17 cellular contexts compared by ENCODE assay signal in the genomic region with DNA sequence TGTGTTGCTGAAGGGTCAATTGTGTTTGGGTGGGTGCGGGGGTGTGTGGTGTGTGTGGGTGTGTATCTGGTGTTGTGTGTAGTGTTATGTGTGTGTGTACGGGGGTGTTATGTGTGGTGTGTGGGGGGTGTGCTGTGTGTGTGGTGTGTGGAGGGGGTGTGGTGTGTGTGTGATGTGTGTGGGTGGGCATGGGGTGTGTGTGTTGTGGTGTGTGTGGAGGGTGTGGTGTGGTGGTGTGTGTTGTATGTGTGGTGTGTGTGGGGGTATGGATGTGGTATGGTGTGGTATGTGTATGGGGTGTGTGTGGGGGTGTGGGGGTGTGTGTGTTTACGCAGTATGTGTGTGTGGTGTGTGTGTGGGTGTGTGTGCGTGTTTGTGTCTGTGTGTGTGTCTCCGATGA.
DNase-seq lines count a peak whose midpoint lies in the region; ATAC-seq, FAIRE-seq and TF ChIP-seq lines count a peak whose summit lies in the region.
"Had no signal": no experiment of that assay in that cellular context is flagged by ENCODE, and none has a peak within 500 bp of the region (broad histone marks: within the 10 kb centered on the region; RNA-seq: fewer than 3 reads in every experiment).

No MANE protein-coding gene starts in this region.

- no peak for FAIRE-seq in H1 (lab: Jason Lieb, UNC)

- no peak overlapping the region for H3K23ac ChIP-seq in H1 (ENCODE audit: insufficient read length)

- H3K27ac ChIP-seq in H1 (ENCODE audit: low read depth, low read length) (no peak overlapping the region), upper lobe of right lung (no peak overlapping the region), adrenal gland (no peak overlapping the region)
- H3K27ac ChIP-seq: 22Rv1; BLaER1 treated with 17β-estradiol and CSF1 and Interleukin-3, amounts not matched to agents 10 nM and 100 nM had no signal

- H3K18ac ChIP-seq in H1 (ENCODE audit: extremely low read depth, low read length): no peak overlapping the region

- H3K36me3 ChIP-seq in H1 (ENCODE audit: control insufficient read depth in 2 of 4, insufficient read depth in 4 of 4, low read length in 3 of 4) (no peaks in the 10 kb centered on the region), upper lobe of right lung (no peaks in the 10 kb centered on the region), adrenal gland (replicated peaks in 1 of 2) (no peaks in the 10 kb centered on the region)
- H3K36me3 ChIP-seq: BLaER1 treated with 17β-estradiol and CSF1 and Interleukin-3, amounts not matched to agents 10 nM and 100 nM had no signal

- no peak overlapping the region for H3K4me3 Mint-ChIP-seq in stimulated activated naive CD8-positive, alpha-beta T cell treated with anti-CD3 and anti-CD28 coated beads, Interleukin-15, amount 100 ng/mL, for 72 hours
- H3K4me3 Mint-ChIP-seq: B cell; CD8-positive, alpha-beta T cell; H9; IgD-negative memory B cell had no signal

- H3K4me1 ChIP-seq in H1 (replicated peaks in 1 of 4; ENCODE audit: control insufficient read depth in 3 of 4, insufficient read depth in 4 of 4, low read length in 3 of 4) (peaks cover 0 to 1% (median 0%) of the 10 kb centered on the region in 4 experiments; a peak in 1 of 7 replicates), upper lobe of right lung (no peaks in the 10 kb centered on the region), adrenal gland (replicated peaks in 1 of 2) (no peaks in the 10 kb centered on the region)
- H3K4me1 ChIP-seq: BLaER1 treated with 17β-estradiol and CSF1 and Interleukin-3, amounts not matched to agents 10 nM and 100 nM had no signal

- peaks cover 0 to 3% of the 10 kb centered on the region in 2 experiments for H4K20me1 ChIP-seq in H1 (replicated peaks in 1 of 2; ENCODE audit: control insufficient read depth in 1 of 2, insufficient read depth in 2 of 2, low read length in 2 of 2)
- H4K20me1 ChIP-seq: BLaER1 treated with 17β-estradiol and CSF1 and Interleukin-3, amounts not matched to agents 10 nM and 100 nM had no signal

- TF ChIP-seq EP300 in H1 (IDR thresholded peaks at IDR 0.05; ENCODE audit: borderline replicate concordance in 1 of 2, low read depth in 2 of 2, low read length in 2 of 2): no peak

- ATAC-seq in stimulated activated naive CD8-positive, alpha-beta T cell treated with anti-CD3 and anti-CD28 coated beads, Interleukin-15, amount 100 ng/mL, for 72 hours: peak; percentile 43
- ATAC-seq in stimulated activated naive CD8-positive, alpha-beta T cell treated with anti-CD3 and anti-CD28 coated beads, Interleukin-15, Interleukin-2, amounts not matched to agents 100 U/mL and 50 U/mL, for 24 hours: no peak
- ATAC-seq in upper lobe of right lung (peak; percentile 13), left cardiac atrium (no peak)
- ATAC-seq: CD8-positive, alpha-beta T cell had no signal

- H3K4me1 Mint-ChIP-seq in stimulated activated naive CD8-positive, alpha-beta T cell treated with anti-CD3 and anti-CD28 coated beads, Interleukin-15, amount 100 ng/mL, for 72 hours: no peaks in the 10 kb centered on the region
- H3K4me1 Mint-ChIP-seq: B cell, IgD-negative memory B cell had no signal

- no peak overlapping the region for H3K27ac Mint-ChIP-seq in stimulated activated naive CD8-positive, alpha-beta T cell treated with anti-CD3 and anti-CD28 coated beads, Interleukin-15, amount 100 ng/mL, for 72 hours
- H3K27ac Mint-ChIP-seq: B cell; CD8-positive, alpha-beta T cell; H9; IgD-negative memory B cell had no signal

- H4K5ac ChIP-seq in H1 (ENCODE audit: insufficient read length, low read depth, low read length): no peak overlapping the region

- H2BK20ac ChIP-seq in H1 (ENCODE audit: low read length): no peak overlapping the region

- TF ChIP-seq POLR2A in H1 (IDR thresholded peaks at IDR 0.05; ENCODE audit: control extremely low read depth in 1 of 2, low read depth in 2 of 2, low read length in 2 of 2) (no peak), adrenal gland (IDR thresholded peaks at IDR 0.05) (no peak)

- CTCF ChIA-PET in H1 (lab: Charles Lee; ENCODE audit: partially characterized antibody): no interaction called here

- peaks cover 4% of the 10 kb centered on the region; the same call in 1 of the 2 replicates for H3K23me2 ChIP-seq in H1 (ENCODE audit: low read depth, low read length)

- H4K8ac ChIP-seq in H1 (ENCODE audit: extremely low read depth, insufficient read depth, low read length): no peak overlapping the region

- no peaks in the 10 kb centered on the region for H3K79me2 ChIP-seq in H1 (ENCODE audit: control insufficient read depth in 1 of 2, insufficient read depth in 2 of 2, low read length in 2 of 2)

- no peak overlapping the region for H4K91ac ChIP-seq in H1 (replicated peaks; ENCODE audit: insufficient read length, low read length)

- no peak overlapping the region for H2AFZ ChIP-seq in H1 (ENCODE audit: low read length)

- H2AK5ac ChIP-seq in H1 (ENCODE audit: low read depth, low read length): no peak overlapping the region

- POLR2A ChIA-PET in H1 (lab: Charles Lee; ENCODE audit: partially characterized antibody): no interaction called here

- DNase-seq in stimulated activated naive CD8-positive, alpha-beta T cell treated with anti-CD3 and anti-CD28 coated beads, Interleukin-15, amount 100 ng/mL, for 72 hours: no peak
- DNase-seq in stimulated activated naive CD8-positive, alpha-beta T cell treated with anti-CD3 and anti-CD28 coated beads, Interleukin-15, Interleukin-2, amounts not matched to agents 100 U/mL and 50 U/mL, for 24 hours: no peak
- DNase-seq in H1 (ENCODE audit: low read depth in 1 of 2, low spot score in 2 of 2): no peak
- no peak for DNase-seq in upper lobe of right lung
- no peak for DNase-seq in left cardiac atrium
- DNase-seq in HuH-7 (ENCODE audit: low spot score): no peak
- DNase-seq in adrenal gland: no peak
- DNase-seq: Calu3; CD8-positive, alpha-beta T cell; DMS79 treated with DMSO at 0.1 percent for 48 hours; GF-D8; GOT3; H9 had no signal

- no peaks in the 10 kb centered on the region for H3K9me3 Mint-ChIP-seq in stimulated activated naive CD8-positive, alpha-beta T cell treated with anti-CD3 and anti-CD28 coated beads, Interleukin-15, amount 100 ng/mL, for 72 hours
- H3K9me3 Mint-ChIP-seq: CD8-positive, alpha-beta T cell; H9; IgD-negative memory B cell had no signal

- TF ChIP-seq CTCF in H1 (IDR thresholded peaks at IDR 0.05; ENCODE audit: control extremely low read depth in 1 of 3, insufficient read depth in 1 of 3, low read depth in 1 of 3, low read length in 3 of 3): no peak
- TF ChIP-seq CTCF in upper lobe of right lung (IDR thresholded peaks at IDR 0.05): no peak
- no peak for TF ChIP-seq CTCF in adrenal gland (IDR thresholded peaks at IDR 0.05)

- no peak overlapping the region; the same call in 1 of the 2 replicates for H2BK15ac ChIP-seq in H1 (ENCODE audit: low read length)

- H3K9me3 ChIP-seq in H1 (ENCODE audit: insufficient read depth in 2 of 2, low read depth in 1 of 2, low read length in 1 of 2): no peaks in the 10 kb centered on the region
- no peaks in the 10 kb centered on the region for H3K9me3 ChIP-seq in upper lobe of right lung
- no peaks in the 10 kb centered on the region for H3K9me3 ChIP-seq in adrenal gland (replicated peaks in 1 of 3)
- H3K9me3 ChIP-seq: BLaER1 treated with 17β-estradiol and CSF1 and Interleukin-3, amounts not matched to agents 10 nM and 100 nM had no signal

- H3K27me3 Mint-ChIP-seq in stimulated activated naive CD8-positive, alpha-beta T cell treated with anti-CD3 and anti-CD28 coated beads, Interleukin-15, amount 100 ng/mL, for 72 hours: peaks cover 10% of the 10 kb centered on the region

- no peak overlapping the region for H3K9ac ChIP-seq in H1 (replicated peaks in 1 of 4; ENCODE audit: extremely low read depth in 1 of 4, low read depth in 3 of 4, low read length in 3 of 4)
- H3K9ac ChIP-seq: BLaER1 treated with 17β-estradiol and CSF1 and Interleukin-3, amounts not matched to agents 10 nM and 100 nM had no signal

- 91 to 100% methylated on average over 1 to 5 of the region's 5 CpGs for WGBS in H1 (ENCODE audit: extremely low coverage in 1 of 2, insufficient coverage in 1 of 2, insufficient read length in 1 of 2, insufficient replicate concordance in 2 of 2, low coverage in 1 of 2, low lambda C conversion rate in 2 of 2, missing lambda C conversion rate in 1 of 2), 2 experiments
- 90 to 91% (median 90%) methylated on average over 5 of the region's 5 CpGs for WGBS in adrenal gland, 4 donors

- intact Hi-C loops in upper lobe of right lung (cut with DNase I) (no loop called here), left cardiac atrium (cut with DNase I) (no loop called here), adrenal gland (cut with DNase I) (no loop called here)

- H3K4me2 ChIP-seq in H1 (ENCODE audit: insufficient read depth in 1 of 2, low read depth in 2 of 2, low read length in 2 of 2): no peak overlapping the region
- H3K4me2 ChIP-seq: BLaER1 treated with 17β-estradiol and CSF1 and Interleukin-3, amounts not matched to agents 10 nM and 100 nM had no signal

- no peak overlapping the region for H2BK12ac ChIP-seq in H1 (ENCODE audit: low read depth, low read length)

- no peak overlapping the region for H2BK120ac ChIP-seq in H1 (replicated peaks; ENCODE audit: low read depth, low read length)

- no peak overlapping the region; the same call in 1 of the 2 replicates for H2BK5ac ChIP-seq in H1 (ENCODE audit: low read depth, low read length)

- no peak overlapping the region for H3K4me3 ChIP-seq in H1 (ENCODE audit: extremely low read depth in 1 of 4, insufficient read depth in 2 of 4, low read depth in 3 of 4, low read length in 4 of 4)
- H3K4me3 ChIP-seq in upper lobe of right lung: no peak overlapping the region
- no peak overlapping the region for H3K4me3 ChIP-seq in adrenal gland
- H3K4me3 ChIP-seq: BLaER1 treated with 17β-estradiol and CSF1 and Interleukin-3, amounts not matched to agents 10 nM and 100 nM had no signal

- H3K4ac ChIP-seq in H1 (replicated peaks; ENCODE audit: insufficient read length, low read depth, low read length): no peak overlapping the region

- no peak for TF ChIP-seq RAD21 in H1 (IDR thresholded peaks at IDR 0.05 in 1 of 2, conservative IDR thresholded peaks at IDR 0.05 in 1 of 2; ENCODE audit: low read depth in 2 of 2, low read length in 2 of 2)

- H3K79me1 ChIP-seq in H1 (ENCODE audit: low read depth, low read length): no peaks in the 10 kb centered on the region

- H3K56ac ChIP-seq in H1 (replicated peaks; ENCODE audit: insufficient read length, low read depth, low read length): peak overlapping the region; percentile 46

- no peaks in the 10 kb centered on the region for H3K27me3 ChIP-seq in H1 (replicated peaks in 1 of 4; ENCODE audit: control insufficient read depth in 3 of 4, extremely low read depth in 1 of 4, insufficient read depth in 3 of 4, low read length in 3 of 4)
- H3K27me3 ChIP-seq in upper lobe of right lung: no peaks in the 10 kb centered on the region
- peaks cover 3% of the 10 kb centered on the region for H3K27me3 ChIP-seq in adrenal gland
- H3K27me3 ChIP-seq: BLaER1 treated with 17β-estradiol and CSF1 and Interleukin-3, amounts not matched to agents 10 nM and 100 nM had no signal

- no peak overlapping the region for H3K14ac ChIP-seq in H1 (ENCODE audit: insufficient read length)

TF ChIP-seq in H1, 55 proteins besides CTCF, POLR2A, EP300 and RAD21 (continues in another document):
- TF ChIP-seq CHD1 (IDR thresholded peaks at IDR 0.05; ENCODE audit: low read depth, low read length) (no peak), JUND (IDR thresholded peaks at IDR 0.05; ENCODE audit: low read length) (no peak)

Comparison
In these comparisons a context has a peak if more than half of its experiments do, and no peak if none do; other contexts are left out.
1. ATAC-seq: peak in stimulated activated naive CD8-positive, alpha-beta T cell treated with anti-CD3 and anti-CD28 coated beads, Interleukin-15, amount 100 ng/mL, for 72 hours (single experiment) and upper lobe of right lung (single experiment); none in stimulated activated naive CD8-positive, alpha-beta T cell treated with anti-CD3 and anti-CD28 coated beads, Interleukin-15, Interleukin-2, amounts not matched to agents 100 U/mL and 50 U/mL, for 24 hours (single experiment) and left cardiac atrium (0 of 2).